In genomic region chr6:7706269-7706668, GRCh38 we compare ENCODE assay signal across 23 cellular contexts.
"Had no signal": no experiment of that assay in that cellular context is flagged by ENCODE, and none has a peak within 500 bp of the region (broad histone marks: within the 10 kb centered on the region; RNA-seq: fewer than 3 reads in every experiment).

No MANE protein-coding gene starts in this region.

- H3K36me3 ChIP-seq: ovary, suprapubic skin, thoracic aorta, tibial artery, upper lobe of right lung had no signal

- ATAC-seq: left lobe of liver; natural killer cell; sciatic nerve; stimulated activated effector memory CD8-positive, alpha-beta T cell treated with anti-CD3 and anti-CD28 coated beads, Interleukin-12 subunit alpha, Interleukin-12 subunit beta, amount 100 ng/mL, for 72 hours; upper lobe of right lung had no signal

- H3K4me1 ChIP-seq: suprapubic skin, tibial artery, upper lobe of right lung had no signal

- H3K27me3 ChIP-seq: hepatocyte, ovary, suprapubic skin, tibial artery, upper lobe of right lung had no signal

- DNase-seq: islet precursor cell; mesendoderm; naive B cell; natural killer cell; nephron progenitor cell; ovary; right cardiac atrium; stimulated activated CD4-positive, alpha-beta T cell treated with anti-CD3 and anti-CD28 coated beads, Interleukin-4, amount 100 ng/mL, for 24 hours; stimulated activated naive CD4-positive, alpha-beta T cell; tibial artery; trophoblast cell; upper lobe of right lung had no signal

- H3K36me3 Mint-ChIP-seq: mesothelial cell of epicardium; natural killer cell; stimulated activated effector memory CD8-positive, alpha-beta T cell treated with anti-CD3 and anti-CD28 coated beads, Interleukin-12 subunit alpha, Interleukin-12 subunit beta, amount 100 ng/mL, for 72 hours had no signal

- H3K9me3 ChIP-seq: ovary, suprapubic skin, thoracic aorta, tibial artery, upper lobe of right lung had no signal

- H3K27ac Mint-ChIP-seq: mesothelial cell of epicardium; naive B cell; natural killer cell; nephron progenitor cell; progenitor cell of endocrine pancreas; stimulated activated effector memory CD8-positive, alpha-beta T cell treated with anti-CD3 and anti-CD28 coated beads, Interleukin-12 subunit alpha, Interleukin-12 subunit beta, amount 100 ng/mL, for 72 hours; stimulated activated naive CD8-positive, alpha-beta T cell treated with anti-CD3 and anti-CD28 coated beads, Interleukin-15, Interleukin-2, amounts not matched to agents 100 ng/mL and 50 ng/mL, for 24 hours had no signal

- H3K4me3 ChIP-seq: hepatocyte, lung, ovary, skin epidermis, suprapubic skin, thoracic aorta, tibial artery, upper lobe of right lung had no signal

- H3K27me3 Mint-ChIP-seq: progenitor cell of endocrine pancreas had no signal

- H3K27ac ChIP-seq: hepatocyte, ovary, skin epidermis, suprapubic skin, thoracic aorta, tibial artery, upper lobe of right lung had no signal

- H3K9me3 Mint-ChIP-seq: stimulated activated effector memory CD8-positive, alpha-beta T cell treated with anti-CD3 and anti-CD28 coated beads, Interleukin-12 subunit alpha, Interleukin-12 subunit beta, amount 100 ng/mL, for 72 hours; stimulated activated naive CD8-positive, alpha-beta T cell treated with anti-CD3 and anti-CD28 coated beads, Interleukin-15, Interleukin-2, amounts not matched to agents 100 ng/mL and 50 ng/mL, for 24 hours had no signal

- H3K4me1 Mint-ChIP-seq: mesothelial cell of epicardium; naive B cell; natural killer cell; nephron progenitor cell; stimulated activated effector memory CD8-positive, alpha-beta T cell treated with anti-CD3 and anti-CD28 coated beads, Interleukin-12 subunit alpha, Interleukin-12 subunit beta, amount 100 ng/mL, for 72 hours had no signal

- H3K4me3 Mint-ChIP-seq: mesothelial cell of epicardium; naive B cell; natural killer cell; nephron progenitor cell; stimulated activated effector memory CD8-positive, alpha-beta T cell treated with anti-CD3 and anti-CD28 coated beads, Interleukin-12 subunit alpha, Interleukin-12 subunit beta, amount 100 ng/mL, for 72 hours; stimulated activated naive CD8-positive, alpha-beta T cell treated with anti-CD3 and anti-CD28 coated beads, Interleukin-15, Interleukin-2, amounts not matched to agents 100 ng/mL and 50 ng/mL, for 24 hours had no signal
